ENCODE assay signal across 2 cellular contexts in genomic region chr9:109250771-109251079, GRCh38.
TF ChIP-seq lines count a peak whose summit lies in the region.

No MANE protein-coding gene starts in this region.

TF ChIP-seq in HCT116, 20 proteins besides CTCF, POLR2A, EP300 and RAD21 (continued from another document):
- TF ChIP-seq ZBTB33 (IDR thresholded peaks at IDR 0.05; ENCODE audit: extremely low read depth, insufficient replicate concordance, low read length) (no peak), ZFX (IDR thresholded peaks at IDR 0.05) (no peak), SIN3A (IDR thresholded peaks at IDR 0.05; ENCODE audit: low read depth) (no peak), MAX (IDR thresholded peaks at IDR 0.05) (no peak), TCF7L2 (IDR thresholded peaks at IDR 0.05; ENCODE audit: borderline replicate concordance, extremely low read depth, insufficient read depth, insufficient read length) (no peak), EGR1 (IDR thresholded peaks at IDR 0.05; ENCODE audit: low read depth) (no peak), CEBPB (IDR thresholded peaks at IDR 0.05; ENCODE audit: low read depth) (no peak), FOSL1 (IDR thresholded peaks at IDR 0.05; ENCODE audit: low read depth) (no peak)

TF ChIP-seq in HepG2, 621 proteins besides CTCF, POLR2A, EP300 and RAD21 (continued from another document):
- TF ChIP-seq ZNF800 (CRISPR knock-in tag; IDR thresholded peaks at IDR 0.05): peak; percentile 58; the same call in 1 of the 2 replicates
- TF ChIP-seq KLF12 (CRISPR knock-in tag; IDR thresholded peaks at IDR 0.05; ENCODE audit: borderline replicate concordance): 0 out of 2 replicates have a peak, but pooled peaks have one; percentile 53
- TF ChIP-seq NKX3-1 (CRISPR knock-in tag; IDR thresholded peaks at IDR 0.05): 0 out of 2 replicates have a peak, but pooled peaks have one; percentile 22
- TF ChIP-seq ZSCAN20 (CRISPR knock-in tag; IDR thresholded peaks at IDR 0.05; ENCODE audit: borderline replicate concordance): 0 out of 2 replicates have a peak, but pooled peaks have one; percentile 64
- 0 out of 2 replicates have a peak, but pooled peaks have one; percentile 24 for TF ChIP-seq MBD4 (IDR thresholded peaks at IDR 0.05; ENCODE audit: borderline replicate concordance, low read length)
- peak; percentile 64; the same call in 1 of the 2 replicates for TF ChIP-seq ZNF142 (CRISPR knock-in tag; IDR thresholded peaks at IDR 0.05)
- TF ChIP-seq HOXA5 (CRISPR knock-in tag; IDR thresholded peaks at IDR 0.05): 0 out of 2 replicates have a peak, but pooled peaks have one; percentile 53
- no peak for TF ChIP-seq NR2F1 (CRISPR knock-in tag; IDR thresholded peaks at IDR 0.05)
- 0 out of 2 replicates have a peak, but pooled peaks have one; percentile 36 for TF ChIP-seq NFKB2 (CRISPR knock-in tag; IDR thresholded peaks at IDR 0.05; ENCODE audit: borderline replicate concordance)
- no peak for TF ChIP-seq AKAP8 (CRISPR knock-in tag; IDR thresholded peaks at IDR 0.05)
- 0 out of 2 replicates have a peak, but pooled peaks have one; percentile 45 for TF ChIP-seq ZNF766 (CRISPR knock-in tag; IDR thresholded peaks at IDR 0.05; ENCODE audit: borderline replicate concordance)
- TF ChIP-seq ZNF740 (CRISPR knock-in tag; IDR thresholded peaks at IDR 0.05): 0 out of 2 replicates have a peak, but pooled peaks have one; percentile 46
- TF ChIP-seq ZSCAN12 (CRISPR knock-in tag; IDR thresholded peaks at IDR 0.05): peak; percentile 78; the same call in 1 of the 2 replicates
- peak; percentile 40; the same call in 1 of the 2 replicates for TF ChIP-seq E2F1 (CRISPR knock-in tag; IDR thresholded peaks at IDR 0.05)
- TF ChIP-seq TFAP4 (IDR thresholded peaks at IDR 0.05; ENCODE audit: borderline replicate concordance, low read depth): no peak
- TF ChIP-seq AKNA (CRISPR knock-in tag; IDR thresholded peaks at IDR 0.05; ENCODE audit: borderline replicate concordance): 0 out of 2 replicates have a peak, but pooled peaks have one; percentile 34
